In genomic region chr1:191589536-191589935, GRCh38 we compare ENCODE assay signal across 6 cellular contexts.
"Had no signal": no experiment of that assay in that cellular context is flagged by ENCODE, and none has a peak within 500 bp of the region (broad histone marks: within the 10 kb centered on the region; RNA-seq: fewer than 3 reads in every experiment).

No MANE protein-coding gene starts in this region.

- H3K4me3 ChIP-seq: GM23338, K562 had no signal

- ATAC-seq: GM23338, K562 had no signal

- DNase-seq: H9, HCEC 1CT, IMR-90, KG1 had no signal

- H3K4me2 ChIP-seq: GM23338 had no signal
